ENCODE assay signal across 9 cellular contexts in genomic region chr15:48176957-48177356, GRCh38. TPM values are rescaled to one million over a fixed set of nuclear protein-coding genes. Genes with fewer than 3 reads are reported as not detected.
DNase-seq lines count a peak whose midpoint lies in the region; ATAC-seq and TF ChIP-seq lines count a peak whose summit lies in the region.
"Had no signal": no experiment of that assay in that cellular context is flagged by ENCODE, and none has a peak within 500 bp of the region (broad histone marks: within the 10 kb centered on the region; RNA-seq: fewer than 3 reads in every experiment).

No MANE protein-coding gene starts in this region.

- TF ChIP-seq CTCF in brain (conservative IDR thresholded peaks at IDR 0.05) (no peak), nephron progenitor cell (IDR thresholded peaks at IDR 0.05) (no peak)

- no peak overlapping the region for H3K27ac ChIP-seq in CD8-positive, alpha-beta memory T cell (ENCODE audit: low read depth, low read length)

- CTCF ChIA-PET in CD8-positive, alpha-beta memory T cell (lab: Charles Lee): no interaction called here

- H3K27me3 Mint-ChIP-seq in CD8-positive, alpha-beta memory T cell: peaks cover 2 to 22% of the 10 kb centered on the region in 2 donors
- H3K27me3 Mint-ChIP-seq in brain (peaks cover 9% of the 10 kb centered on the region), nephron progenitor cell (ENCODE audit: low read depth, poor library complexity) (peaks cover 3% of the 10 kb centered on the region)

- H3K9me3 Mint-ChIP-seq in CD8-positive, alpha-beta memory T cell: peaks cover 0 to 4% (median 3%) of the 10 kb centered on the region in 5 donors
- H3K9me3 Mint-ChIP-seq in brain (peaks cover 23 to 33% (median 32%) of the 10 kb centered on the region in 5 experiments), nephron progenitor cell (peaks cover 33% of the 10 kb centered on the region)

- ATAC-seq in HG02840 (IDR thresholded peaks at IDR 0.05; ENCODE audit: low FRiP score, unreplicated experiment) (peak; percentile 31), GM19324 (IDR thresholded peaks at IDR 0.05; ENCODE audit: low FRiP score, unreplicated experiment) (no peak)

- H3K9me3 ChIP-seq in CD8-positive, alpha-beta memory T cell (ENCODE audit: low read length): no peaks in the 10 kb centered on the region

- no peaks in the 10 kb centered on the region for H3K36me3 ChIP-seq in CD8-positive, alpha-beta memory T cell (ENCODE audit: insufficient read depth, low read length)

- no peaks in the 10 kb centered on the region for H3K27me3 ChIP-seq in CD8-positive, alpha-beta memory T cell (ENCODE audit: insufficient read depth, low read length, poor library complexity, severe bottlenecking)

- H3K27ac Mint-ChIP-seq in CD8-positive, alpha-beta memory T cell: peak overlapping the region in 6 of 8 donors; percentile 76 to 96 (median 92)
- H3K27ac Mint-ChIP-seq in brain (peak overlapping the region; percentile 99 to 100 (median 99)), nephron progenitor cell (no peak overlapping the region)

- peak overlapping the region; percentile 83 to 93 (median 89) for H3K4me3 Mint-ChIP-seq in CD8-positive, alpha-beta memory T cell
- H3K4me3 Mint-ChIP-seq in brain (peak overlapping the region; percentile 93 to 97 (median 95)), nephron progenitor cell (peak overlapping the region; percentile 95)

- H3K4me3 ChIP-seq in CD8-positive, alpha-beta memory T cell (ENCODE audit: low read length): peak overlapping the region; percentile 56

- H3K4me1 Mint-ChIP-seq in CD8-positive, alpha-beta memory T cell: peaks cover 17 to 37% (median 35%) of the 10 kb centered on the region in 3 donors
- peaks cover 66% of the 10 kb centered on the region for H3K4me1 Mint-ChIP-seq in brain
- peaks cover 26% of the 10 kb centered on the region for H3K4me1 Mint-ChIP-seq in nephron progenitor cell

- H3K36me3 Mint-ChIP-seq in CD8-positive, alpha-beta memory T cell: peaks cover 0 to 4% (median 3%) of the 10 kb centered on the region in 3 donors
- H3K36me3 Mint-ChIP-seq in brain (peaks cover 38% of the 10 kb centered on the region), nephron progenitor cell (ENCODE audit: low read depth) (peaks cover 34% of the 10 kb centered on the region)

- H3K4me1 ChIP-seq in CD8-positive, alpha-beta memory T cell (ENCODE audit: insufficient read depth, low read length): peaks cover 7% of the 10 kb centered on the region

- no peak for DNase-seq in CD8-positive, alpha-beta memory T cell
- no peak for DNase-seq in nephron progenitor cell
- DNase-seq in retina: no peak
- DNase-seq in SW480 (ENCODE audit: low spot score): no peak
- DNase-seq in NCI-H1092 treated with DMSO at 0.1 percent for 48 hours (lab: John Stamatoyannopoulos, UW): no peak

- POLR2A ChIA-PET in CD8-positive, alpha-beta memory T cell (lab: Charles Lee): no interaction called here

RNA-seq across cellular contexts. Expression of gene MYEF2, which starts 1.1 kb away (rescaled TPM):
- 1 to 10 TPM; 9.8 TPM for total RNA-seq in CD8-positive, alpha-beta memory T cell
- 1.2 TPM for polyA plus RNA-seq in CD8-positive, alpha-beta memory T cell
- 39.3 TPM for polyA plus RNA-seq in brain (ENCODE audit: insufficient read depth, low read depth, low replicate concordance)

RNA-seq across cellular contexts. Expression of gene CTXN2, which starts 14.5 kb away (rescaled TPM):
- not detected for total RNA-seq in CD8-positive, alpha-beta memory T cell
- not detected for polyA plus RNA-seq in CD8-positive, alpha-beta memory T cell
- 0.90 TPM for polyA plus RNA-seq in brain (ENCODE audit: insufficient read depth, low read depth, low replicate concordance)
- total RNA-seq: T-helper 1 cell treated with Interleukin-12 subunit alpha and Interleukin-12 subunit beta and Interleukin-4 antibody, amounts not matched to agents 30 ng/mL and 1 ng/mL, for 36 hours had no signal

RNA-seq across cellular contexts. Expression of gene SLC12A1, which starts 29.1 kb away (rescaled TPM):
- not detected for total RNA-seq in CD8-positive, alpha-beta memory T cell
- not detected for polyA plus RNA-seq in CD8-positive, alpha-beta memory T cell
- not detected for polyA plus RNA-seq in brain (ENCODE audit: insufficient read depth, low read depth, low replicate concordance)
- total RNA-seq: T-helper 1 cell treated with Interleukin-12 subunit alpha and Interleukin-12 subunit beta and Interleukin-4 antibody, amounts not matched to agents 30 ng/mL and 1 ng/mL, for 36 hours had no signal

RNA-seq across cellular contexts. Expression of gene SLC24A5, which starts 56.2 kb away (rescaled TPM):
- not detected for total RNA-seq in CD8-positive, alpha-beta memory T cell
- polyA plus RNA-seq in CD8-positive, alpha-beta memory T cell: not detected
- polyA plus RNA-seq in brain (ENCODE audit: insufficient read depth, low read depth, low replicate concordance): not detected
- total RNA-seq: T-helper 1 cell treated with Interleukin-12 subunit alpha and Interleukin-12 subunit beta and Interleukin-4 antibody, amounts not matched to agents 30 ng/mL and 1 ng/mL, for 36 hours had no signal

Comparison
In these comparisons a context has a peak if more than half of its experiments do, and no peak if none do; other contexts are left out.
1. RNA of gene MYEF2, which starts 1.1 kb away (polyA plus RNA-seq): 39.3 TPM in brain (single experiment); 1.2 TPM in CD8-positive, alpha-beta memory T cell (single experiment); every median in the first group is over 10 times any median in the second.
2. Peak in every context shown above with its lines, with median percentiles within 50 percentile points of each other: H3K4me3 Mint-ChIP-seq.